In the genomic region with DNA sequence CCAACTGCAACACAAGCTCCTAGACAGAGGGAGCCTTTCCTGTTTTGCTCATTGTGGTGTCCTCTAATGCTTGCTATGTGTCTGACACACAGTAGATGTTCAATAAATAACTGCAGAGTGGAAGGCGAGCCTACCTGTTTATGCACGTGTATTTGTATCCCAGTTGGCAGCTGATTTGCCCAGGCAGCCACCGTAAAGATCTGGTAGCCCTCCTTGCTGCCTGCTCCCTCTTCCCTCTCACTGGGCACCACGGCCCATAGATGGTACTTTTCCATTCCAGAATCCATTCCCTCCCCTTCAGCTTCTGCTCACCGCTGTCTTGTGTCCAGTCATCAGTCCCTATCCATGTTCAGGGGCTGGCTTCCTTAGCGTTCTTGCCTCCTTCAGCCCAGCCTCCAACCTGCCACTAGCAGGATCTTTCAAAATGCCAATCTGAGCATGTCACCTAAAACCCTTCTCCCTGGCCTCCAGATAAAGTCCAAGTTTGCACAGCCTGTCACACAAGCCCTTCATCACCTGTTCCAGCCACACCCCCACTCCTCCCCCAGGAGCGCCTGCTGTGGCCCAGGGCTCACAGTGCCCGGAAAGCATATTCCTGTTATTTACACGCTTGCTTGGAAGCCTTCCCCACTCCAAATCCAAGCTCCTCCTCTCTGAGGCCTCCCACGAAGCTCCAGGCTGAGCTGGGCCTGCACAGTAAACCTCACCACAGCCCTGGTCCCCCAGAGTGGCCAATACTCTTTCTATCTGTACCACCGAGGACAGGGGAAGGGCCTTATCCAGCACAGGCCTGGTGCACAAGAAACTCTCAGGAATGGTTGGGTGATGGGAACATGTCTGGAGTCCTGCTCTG, we compare ENCODE assay signal across 1 cellular context.
TF ChIP-seq lines count a peak whose summit lies in the region.

No MANE protein-coding gene starts in this region.

TF ChIP-seq in HepG2, 621 proteins besides CTCF, POLR2A, EP300 and RAD21 (continued from another document and continues in another):
- TF ChIP-seq, protein P1, sequence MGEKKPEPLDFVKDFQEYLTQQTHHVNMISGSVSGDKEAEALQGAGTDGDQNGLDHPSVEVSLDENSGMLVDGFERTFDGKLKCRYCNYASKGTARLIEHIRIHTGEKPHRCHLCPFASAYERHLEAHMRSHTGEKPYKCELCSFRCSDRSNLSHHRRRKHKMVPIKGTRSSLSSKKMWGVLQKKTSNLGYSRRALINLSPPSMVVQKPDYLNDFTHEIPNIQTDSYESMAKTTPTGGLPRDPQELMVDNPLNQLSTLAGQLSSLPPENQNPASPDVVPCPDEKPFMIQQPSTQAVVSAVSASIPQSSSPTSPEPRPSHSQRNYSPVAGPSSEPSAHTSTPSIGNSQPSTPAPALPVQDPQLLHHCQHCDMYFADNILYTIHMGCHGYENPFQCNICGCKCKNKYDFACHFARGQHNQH (CRISPR knock-in tag; IDR thresholded peaks at IDR 0.05), result 0 out of 2 replicates have a peak, but pooled peaks have one; percentile 47
- TF ChIP-seq, protein P2, sequence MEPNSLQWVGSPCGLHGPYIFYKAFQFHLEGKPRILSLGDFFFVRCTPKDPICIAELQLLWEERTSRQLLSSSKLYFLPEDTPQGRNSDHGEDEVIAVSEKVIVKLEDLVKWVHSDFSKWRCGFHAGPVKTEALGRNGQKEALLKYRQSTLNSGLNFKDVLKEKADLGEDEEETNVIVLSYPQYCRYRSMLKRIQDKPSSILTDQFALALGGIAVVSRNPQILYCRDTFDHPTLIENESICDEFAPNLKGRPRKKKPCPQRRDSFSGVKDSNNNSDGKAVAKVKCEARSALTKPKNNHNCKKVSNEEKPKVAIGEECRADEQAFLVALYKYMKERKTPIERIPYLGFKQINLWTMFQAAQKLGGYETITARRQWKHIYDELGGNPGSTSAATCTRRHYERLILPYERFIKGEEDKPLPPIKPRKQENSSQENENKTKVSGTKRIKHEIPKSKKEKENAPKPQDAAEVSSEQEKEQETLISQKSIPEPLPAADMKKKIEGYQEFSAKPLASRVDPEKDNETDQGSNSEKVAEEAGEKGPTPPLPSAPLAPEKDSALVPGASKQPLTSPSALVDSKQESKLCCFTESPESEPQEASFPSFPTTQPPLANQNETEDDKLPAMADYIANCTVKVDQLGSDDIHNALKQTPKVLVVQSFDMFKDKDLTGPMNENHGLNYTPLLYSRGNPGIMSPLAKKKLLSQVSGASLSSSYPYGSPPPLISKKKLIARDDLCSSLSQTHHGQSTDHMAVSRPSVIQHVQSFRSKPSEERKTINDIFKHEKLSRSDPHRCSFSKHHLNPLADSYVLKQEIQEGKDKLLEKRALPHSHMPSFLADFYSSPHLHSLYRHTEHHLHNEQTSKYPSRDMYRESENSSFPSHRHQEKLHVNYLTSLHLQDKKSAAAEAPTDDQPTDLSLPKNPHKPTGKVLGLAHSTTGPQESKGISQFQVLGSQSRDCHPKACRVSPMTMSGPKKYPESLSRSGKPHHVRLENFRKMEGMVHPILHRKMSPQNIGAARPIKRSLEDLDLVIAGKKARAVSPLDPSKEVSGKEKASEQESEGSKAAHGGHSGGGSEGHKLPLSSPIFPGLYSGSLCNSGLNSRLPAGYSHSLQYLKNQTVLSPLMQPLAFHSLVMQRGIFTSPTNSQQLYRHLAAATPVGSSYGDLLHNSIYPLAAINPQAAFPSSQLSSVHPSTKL (CRISPR knock-in tag; IDR thresholded peaks at IDR 0.05), result peak; percentile 64; the same call in 1 of the 2 replicates
- TF ChIP-seq ZNF468 (CRISPR knock-in tag; IDR thresholded peaks at IDR 0.05) (no peak), BORCS8-MEF2B (CRISPR knock-in tag; IDR thresholded peaks at IDR 0.05) (0 out of 2 replicates have a peak, but pooled peaks have one; percentile 25), LCORL (IDR thresholded peaks at IDR 0.05) (no peak), LCORL (CRISPR knock-in tag; IDR thresholded peaks at IDR 0.05) (peak; percentile 84), WIZ (CRISPR knock-in tag; IDR thresholded peaks at IDR 0.05) (no peak), ZSCAN29 (CRISPR knock-in tag; conservative IDR thresholded peaks at IDR 0.05) (0 out of 2 replicates have a peak, but pooled peaks have one; percentile 46), ZNF678 (CRISPR knock-in tag; IDR thresholded peaks at IDR 0.05) (no peak), ZNF331 (CRISPR knock-in tag; IDR thresholded peaks at IDR 0.05) (0 out of 2 replicates have a peak, but pooled peaks have one; percentile 40), ZNF773 (CRISPR knock-in tag; IDR thresholded peaks at IDR 0.05; ENCODE audit: borderline replicate concordance) (no peak), HDAC6 (IDR thresholded peaks at IDR 0.05; ENCODE audit: low read depth, low read length) (no peak), ARNT2 (CRISPR knock-in tag; IDR thresholded peaks at IDR 0.05; ENCODE audit: low read depth) (0 out of 2 replicates have a peak, but pooled peaks have one; percentile 41), KDM2A (CRISPR knock-in tag; IDR thresholded peaks at IDR 0.05; ENCODE audit: borderline replicate concordance, low read depth) (peak; percentile 27; the same call in 1 of the 2 replicates), ZZZ3 (CRISPR knock-in tag; IDR thresholded peaks at IDR 0.05; ENCODE audit: borderline replicate concordance) (no peak), MED1 (CRISPR knock-in tag; IDR thresholded peaks at IDR 0.05) (peak; percentile 46; the same call in 1 of the 2 replicates), DNMT3B (CRISPR knock-in tag; conservative IDR thresholded peaks at IDR 0.05) (no peak), SRSF4 (IDR thresholded peaks at IDR 0.05; ENCODE audit: low read depth, low read length, poor library complexity, severe bottlenecking) (no peak), FOXK1 (CRISPR knock-in tag; IDR thresholded peaks at IDR 0.05; ENCODE audit: borderline replicate concordance, low read depth) (no peak), ZNF501 (CRISPR knock-in tag; IDR thresholded peaks at IDR 0.05) (peak; percentile 62; the same call in 1 of the 2 replicates), PPARG (CRISPR knock-in tag; conservative IDR thresholded peaks at IDR 0.05) (peak; percentile 36; the same call in 1 of the 2 replicates), ONECUT2 (CRISPR knock-in tag; IDR thresholded peaks at IDR 0.05) (no peak), TBX2 (CRISPR knock-in tag; IDR thresholded peaks at IDR 0.05; ENCODE audit: borderline replicate concordance) (peak; percentile 58; the same call in 1 of the 2 replicates), MBNL3 (CRISPR knock-in tag; conservative IDR thresholded peaks at IDR 0.05) (no peak), FOXP1 (IDR thresholded peaks at IDR 0.05) (no peak), FOXP1 (CRISPR knock-in tag; IDR thresholded peaks at IDR 0.05) (peak; percentile 63; the same call in 1 of the 2 replicates), KLF9 (CRISPR knock-in tag; IDR thresholded peaks at IDR 0.05; ENCODE audit: low read depth) (peak; percentile 72; the same call in 1 of the 2 replicates), EEA1 (CRISPR knock-in tag; IDR thresholded peaks at IDR 0.05; ENCODE audit: borderline replicate concordance) (no peak), HOXA3 (CRISPR knock-in tag; IDR thresholded peaks at IDR 0.05) (peak; percentile 59; the same call in 1 of the 2 replicates), HNF4G (IDR thresholded peaks at IDR 0.05; ENCODE audit: borderline replicate concordance, low read depth, low read length) (peak; percentile 76; the same call in 1 of the 2 replicates), HNF4G (CRISPR knock-in tag; IDR thresholded peaks at IDR 0.05; ENCODE audit: borderline replicate concordance, low read depth) (no peak), YY1 (IDR thresholded peaks at IDR 0.05; ENCODE audit: insufficient read depth, insufficient replicate concordance, low read depth, low read length) (no peak), GATAD1 (CRISPR knock-in tag; IDR thresholded peaks at IDR 0.05) (peak; percentile 41), MEIS2 (CRISPR knock-in tag; IDR thresholded peaks at IDR 0.05) (peak; percentile 75), ZNF547 (CRISPR knock-in tag; IDR thresholded peaks at IDR 0.05) (no peak; the same call in 1 of the 2 replicates)
- TF ChIP-seq, protein P3, sequence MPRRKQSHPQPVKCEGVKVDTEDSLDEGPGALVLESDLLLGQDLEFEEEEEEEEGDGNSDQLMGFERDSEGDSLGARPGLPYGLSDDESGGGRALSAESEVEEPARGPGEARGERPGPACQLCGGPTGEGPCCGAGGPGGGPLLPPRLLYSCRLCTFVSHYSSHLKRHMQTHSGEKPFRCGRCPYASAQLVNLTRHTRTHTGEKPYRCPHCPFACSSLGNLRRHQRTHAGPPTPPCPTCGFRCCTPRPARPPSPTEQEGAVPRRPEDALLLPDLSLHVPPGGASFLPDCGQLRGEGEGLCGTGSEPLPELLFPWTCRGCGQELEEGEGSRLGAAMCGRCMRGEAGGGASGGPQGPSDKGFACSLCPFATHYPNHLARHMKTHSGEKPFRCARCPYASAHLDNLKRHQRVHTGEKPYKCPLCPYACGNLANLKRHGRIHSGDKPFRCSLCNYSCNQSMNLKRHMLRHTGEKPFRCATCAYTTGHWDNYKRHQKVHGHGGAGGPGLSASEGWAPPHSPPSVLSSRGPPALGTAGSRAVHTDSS (CRISPR knock-in tag; conservative IDR thresholded peaks at IDR 0.05), result no peak
- TF ChIP-seq, protein P4, sequence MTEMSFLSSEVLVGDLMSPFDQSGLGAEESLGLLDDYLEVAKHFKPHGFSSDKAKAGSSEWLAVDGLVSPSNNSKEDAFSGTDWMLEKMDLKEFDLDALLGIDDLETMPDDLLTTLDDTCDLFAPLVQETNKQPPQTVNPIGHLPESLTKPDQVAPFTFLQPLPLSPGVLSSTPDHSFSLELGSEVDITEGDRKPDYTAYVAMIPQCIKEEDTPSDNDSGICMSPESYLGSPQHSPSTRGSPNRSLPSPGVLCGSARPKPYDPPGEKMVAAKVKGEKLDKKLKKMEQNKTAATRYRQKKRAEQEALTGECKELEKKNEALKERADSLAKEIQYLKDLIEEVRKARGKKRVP (CRISPR knock-in tag; IDR thresholded peaks at IDR 0.05), result no peak
- TF ChIP-seq, protein P5, sequence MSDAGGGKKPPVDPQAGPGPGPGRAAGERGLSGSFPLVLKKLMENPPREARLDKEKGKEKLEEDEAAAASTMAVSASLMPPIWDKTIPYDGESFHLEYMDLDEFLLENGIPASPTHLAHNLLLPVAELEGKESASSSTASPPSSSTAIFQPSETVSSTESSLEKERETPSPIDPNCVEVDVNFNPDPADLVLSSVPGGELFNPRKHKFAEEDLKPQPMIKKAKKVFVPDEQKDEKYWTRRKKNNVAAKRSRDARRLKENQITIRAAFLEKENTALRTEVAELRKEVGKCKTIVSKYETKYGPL (CRISPR knock-in tag; IDR thresholded peaks at IDR 0.05), result no peak
- TF ChIP-seq, protein P6, sequence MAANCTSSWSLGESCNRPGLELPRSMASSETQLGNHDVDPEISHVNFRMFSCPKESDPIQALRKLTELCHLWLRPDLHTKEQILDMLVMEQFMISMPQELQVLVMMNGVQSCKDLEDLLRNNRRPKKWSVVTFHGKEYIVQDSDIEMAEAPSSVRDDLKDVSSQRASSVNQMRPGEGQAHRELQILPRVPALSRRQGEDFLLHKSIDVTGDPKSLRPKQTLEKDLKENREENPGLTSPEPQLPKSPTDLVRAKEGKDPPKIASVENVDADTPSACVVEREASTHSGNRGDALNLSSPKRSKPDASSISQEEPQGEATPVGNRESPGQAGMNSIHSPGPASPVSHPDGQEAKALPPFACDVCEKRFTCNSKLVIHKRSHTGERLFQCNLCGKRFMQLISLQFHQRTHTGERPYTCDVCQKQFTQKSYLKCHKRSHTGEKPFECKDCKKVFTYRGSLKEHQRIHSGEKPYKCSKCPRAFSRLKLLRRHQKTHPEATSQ (CRISPR knock-in tag; IDR thresholded peaks at IDR 0.05; ENCODE audit: borderline replicate concordance), result 0 out of 2 replicates have a peak, but pooled peaks have one; percentile 13
- TF ChIP-seq, protein P7, sequence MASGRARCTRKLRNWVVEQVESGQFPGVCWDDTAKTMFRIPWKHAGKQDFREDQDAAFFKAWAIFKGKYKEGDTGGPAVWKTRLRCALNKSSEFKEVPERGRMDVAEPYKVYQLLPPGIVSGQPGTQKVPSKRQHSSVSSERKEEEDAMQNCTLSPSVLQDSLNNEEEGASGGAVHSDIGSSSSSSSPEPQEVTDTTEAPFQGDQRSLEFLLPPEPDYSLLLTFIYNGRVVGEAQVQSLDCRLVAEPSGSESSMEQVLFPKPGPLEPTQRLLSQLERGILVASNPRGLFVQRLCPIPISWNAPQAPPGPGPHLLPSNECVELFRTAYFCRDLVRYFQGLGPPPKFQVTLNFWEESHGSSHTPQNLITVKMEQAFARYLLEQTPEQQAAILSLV (CRISPR knock-in tag; IDR thresholded peaks at IDR 0.05; ENCODE audit: borderline replicate concordance), result 0 out of 2 replicates have a peak, but pooled peaks have one; percentile 16
- TF ChIP-seq, protein P8, sequence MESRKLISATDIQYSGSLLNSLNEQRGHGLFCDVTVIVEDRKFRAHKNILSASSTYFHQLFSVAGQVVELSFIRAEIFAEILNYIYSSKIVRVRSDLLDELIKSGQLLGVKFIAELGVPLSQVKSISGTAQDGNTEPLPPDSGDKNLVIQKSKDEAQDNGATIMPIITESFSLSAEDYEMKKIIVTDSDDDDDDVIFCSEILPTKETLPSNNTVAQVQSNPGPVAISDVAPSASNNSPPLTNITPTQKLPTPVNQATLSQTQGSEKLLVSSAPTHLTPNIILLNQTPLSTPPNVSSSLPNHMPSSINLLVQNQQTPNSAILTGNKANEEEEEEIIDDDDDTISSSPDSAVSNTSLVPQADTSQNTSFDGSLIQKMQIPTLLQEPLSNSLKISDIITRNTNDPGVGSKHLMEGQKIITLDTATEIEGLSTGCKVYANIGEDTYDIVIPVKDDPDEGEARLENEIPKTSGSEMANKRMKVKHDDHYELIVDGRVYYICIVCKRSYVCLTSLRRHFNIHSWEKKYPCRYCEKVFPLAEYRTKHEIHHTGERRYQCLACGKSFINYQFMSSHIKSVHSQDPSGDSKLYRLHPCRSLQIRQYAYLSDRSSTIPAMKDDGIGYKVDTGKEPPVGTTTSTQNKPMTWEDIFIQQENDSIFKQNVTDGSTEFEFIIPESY (CRISPR knock-in tag; IDR thresholded peaks at IDR 0.05), result no peak
- TF ChIP-seq, protein P9, sequence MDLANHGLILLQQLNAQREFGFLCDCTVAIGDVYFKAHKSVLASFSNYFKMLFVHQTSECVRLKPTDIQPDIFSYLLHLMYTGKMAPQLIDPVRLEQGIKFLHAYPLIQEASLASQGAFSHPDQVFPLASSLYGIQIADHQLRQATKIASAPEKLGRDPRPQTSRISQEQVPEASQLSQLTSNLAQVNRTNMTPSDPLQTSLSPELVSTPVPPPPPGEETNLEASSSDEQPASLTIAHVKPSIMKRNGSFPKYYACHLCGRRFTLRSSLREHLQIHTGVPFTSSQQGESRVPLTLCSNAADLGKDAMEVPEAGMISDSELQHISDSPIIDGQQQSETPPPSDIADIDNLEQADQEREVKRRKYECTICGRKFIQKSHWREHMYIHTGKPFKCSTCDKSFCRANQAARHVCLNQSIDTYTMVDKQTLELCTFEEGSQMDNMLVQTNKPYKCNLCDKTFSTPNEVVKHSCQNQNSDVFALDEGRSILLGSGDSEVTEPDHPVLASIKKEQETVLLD (CRISPR knock-in tag; IDR thresholded peaks at IDR 0.05; ENCODE audit: low read depth), result no peak
- TF ChIP-seq, protein P10, sequence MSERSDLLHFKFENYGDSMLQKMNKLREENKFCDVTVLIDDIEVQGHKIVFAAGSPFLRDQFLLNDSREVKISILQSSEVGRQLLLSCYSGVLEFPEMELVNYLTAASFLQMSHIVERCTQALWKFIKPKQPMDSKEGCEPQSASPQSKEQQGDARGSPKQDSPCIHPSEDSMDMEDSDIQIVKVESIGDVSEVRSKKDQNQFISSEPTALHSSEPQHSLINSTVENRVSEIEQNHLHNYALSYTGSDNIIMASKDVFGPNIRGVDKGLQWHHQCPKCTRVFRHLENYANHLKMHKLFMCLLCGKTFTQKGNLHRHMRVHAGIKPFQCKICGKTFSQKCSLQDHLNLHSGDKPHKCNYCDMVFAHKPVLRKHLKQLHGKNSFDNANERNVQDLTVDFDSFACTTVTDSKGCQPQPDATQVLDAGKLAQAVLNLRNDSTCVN (CRISPR knock-in tag; IDR thresholded peaks at IDR 0.05; ENCODE audit: borderline replicate concordance), result 0 out of 2 replicates have a peak, but pooled peaks have one; percentile 41
